ENCODE assay signal across 15 cellular contexts in genomic region chr6:32369678-32370077, GRCh38. TPM values are rescaled to one million over a fixed set of nuclear protein-coding genes. Genes with fewer than 3 reads are reported as not detected.
DNase-seq lines count a peak whose midpoint lies in the region; ATAC-seq and TF ChIP-seq lines count a peak whose summit lies in the region.
"Had no signal": no experiment of that assay in that cellular context is flagged by ENCODE, and none has a peak within 500 bp of the region (broad histone marks: within the 10 kb centered on the region; RNA-seq: fewer than 3 reads in every experiment).

No MANE protein-coding gene starts in this region.

- CTCF ChIA-PET in MCF 10A (lab: Yijun Ruan, JAX) (interaction anchor here (1.0 kb wide), 2 partner anchors 12 to 124 kb away, joined by 3 to 4 read pairs; no protein-coding TSS in a partner anchor), Panc1 (lab: Charles Lee) (no interaction called here)

- H3K4me3 Mint-ChIP-seq in MCF 10A (ENCODE audit: unreplicated experiment): no peak overlapping the region
- no peak overlapping the region for H3K4me3 Mint-ChIP-seq in CD14-positive monocyte
- H3K4me3 Mint-ChIP-seq: activated T-cell treated with anti-CD3 and anti-CD28 coated beads, Interleukin-2, amount 50 U/mL, for 24 hours; CD8-positive, alpha-beta T cell; naive thymus-derived CD4-positive, alpha-beta T cell had no signal

- H3K27me3 Mint-ChIP-seq in MCF 10A (ENCODE audit: insufficient read depth, unreplicated experiment) (peaks cover 70% of the 10 kb centered on the region), CD14-positive monocyte (ENCODE audit: low read depth in 3 of 3) (peaks cover 1 to 8% (median 4%) of the 10 kb centered on the region in 3 donors)

- H3K36me3 Mint-ChIP-seq in MCF 10A (ENCODE audit: insufficient read depth, unreplicated experiment) (no peaks in the 10 kb centered on the region), CD14-positive monocyte (no peaks in the 10 kb centered on the region)
- H3K36me3 Mint-ChIP-seq: CD8-positive, alpha-beta T cell; naive thymus-derived CD4-positive, alpha-beta T cell had no signal

- in situ Hi-C loops in Panc1 (cut with HindIII; ENCODE audit: low pct_unique_long_range_greater_than_20kb, low sequenced_read_pairs): no loop called here

- peaks cover 6% of the 10 kb centered on the region for H3K4me1 Mint-ChIP-seq in MCF 10A (ENCODE audit: insufficient read depth, unreplicated experiment)
- no peaks in the 10 kb centered on the region for H3K4me1 Mint-ChIP-seq in CD14-positive monocyte

- intact Hi-C loops in MCF 10A (cut with micrococcal nuclease) (no loop called here), breast epithelium (cut with DNase I; ENCODE audit: low total_unique reads) (no loop called here), Panc1 (cut with micrococcal nuclease; ENCODE audit: unreplicated experiment) (no loop called here), CD14-positive monocyte (cut with micrococcal nuclease) (no loop called here)

- H3K27ac Mint-ChIP-seq in MCF 10A (ENCODE audit: low read depth, unreplicated experiment) (no peak overlapping the region), CD14-positive monocyte (no peak overlapping the region)
- H3K27ac Mint-ChIP-seq: activated T-cell treated with anti-CD3 and anti-CD28 coated beads, Interleukin-2, amount 50 U/mL, for 24 hours; CD8-positive, alpha-beta T cell; naive thymus-derived CD4-positive, alpha-beta T cell had no signal

- H3K4me3 ChIP-seq in breast epithelium: no peak overlapping the region
- no peak overlapping the region for H3K4me3 ChIP-seq in Panc1 (ENCODE audit: low read depth in 2 of 2, low read length in 2 of 2)
- H3K4me3 ChIP-seq: coronary artery, skin epidermis had no signal

- H3K4me1 ChIP-seq in breast epithelium: no peaks in the 10 kb centered on the region
- no peaks in the 10 kb centered on the region for H3K4me1 ChIP-seq in Panc1 (ENCODE audit: control insufficient read depth, insufficient read depth, low read length)

- POLR2A ChIA-PET in MCF 10A (lab: Yijun Ruan, JAX): no interaction called here
- POLR2A ChIA-PET in Panc1 (lab: Charles Lee): no interaction called here

- H3K9me3 Mint-ChIP-seq in MCF 10A (ENCODE audit: unreplicated experiment) (no peaks in the 10 kb centered on the region), CD14-positive monocyte (peaks cover 0 to 6% (median 3%) of the 10 kb centered on the region in 7 donors)
- H3K9me3 Mint-ChIP-seq: activated T-cell treated with anti-CD3 and anti-CD28 coated beads, Interleukin-2, amount 50 U/mL, for 24 hours; CD8-positive, alpha-beta T cell had no signal

- H3K9me3 ChIP-seq in breast epithelium (no peaks in the 10 kb centered on the region), Panc1 (ENCODE audit: control insufficient read depth, insufficient read depth, low read depth, low read length) (no peaks in the 10 kb centered on the region)

- H3K36me3 ChIP-seq in breast epithelium (no peaks in the 10 kb centered on the region), Panc1 (ENCODE audit: control insufficient read depth, insufficient read depth, low read length) (no peaks in the 10 kb centered on the region)

- TF ChIP-seq CTCF in MCF 10A (IDR thresholded peaks at IDR 0.05; ENCODE audit: unreplicated experiment): no peak
- TF ChIP-seq CTCF in breast epithelium (IDR thresholded peaks at IDR 0.05): no peak
- no peak for TF ChIP-seq CTCF in Panc1 (IDR thresholded peaks at IDR 0.05)
- no peak for TF ChIP-seq CTCF in CD14-positive monocyte (IDR thresholded peaks at IDR 0.05)

- peak; percentile 92 for DNase-seq in MCF 10A (ENCODE audit: unreplicated experiment)
- no peak for DNase-seq in breast epithelium (ENCODE audit: low spot score in 2 of 2)
- peak; percentile 30 for DNase-seq in Panc1 (ENCODE audit: low read depth, low spot score)
- peak; percentile 71 for DNase-seq in fibroblast of peridontal ligament (ENCODE audit: extremely low read depth)
- no peak for DNase-seq in epidermal melanocyte (ENCODE audit: insufficient read length, low spot score)
- no peak for DNase-seq in NCI-H2029 (lab: John Stamatoyannopoulos, UW)
- DNase-seq in NCI-H146 (lab: John Stamatoyannopoulos, UW): no peak
- no peak for DNase-seq in CD14-positive monocyte (ENCODE audit: low spot score)
- DNase-seq: activated T-cell treated with anti-CD3 and anti-CD28 coated beads, Interleukin-2, amount 50 U/mL, for 24 hours; CD8-positive, alpha-beta T cell; naive thymus-derived CD4-positive, alpha-beta T cell; NCI-H1694 treated with DMSO at 0.1 percent for 48 hours; stimulated activated CD8-positive, alpha-beta memory T cell treated with anti-CD3 and anti-CD28 coated beads, Interleukin-4, amount 100 ng/mL, for 48 hours had no signal

- no peak; the same call in 1 of the 2 replicates for ATAC-seq in Panc1
- ATAC-seq: CD8-positive, alpha-beta T cell; naive thymus-derived CD4-positive, alpha-beta T cell had no signal

- BruUV-seq in MCF 10A (replicated peaks; lab: Mats Ljungman, UMichigan): no TSS peak
- no TSS peak for BruUV-seq in Panc1 (replicated peaks; lab: Mats Ljungman, UMichigan)

- no peak overlapping the region for H3K27ac ChIP-seq in breast epithelium
- no peak overlapping the region for H3K27ac ChIP-seq in Panc1 (ENCODE audit: low read length)
- H3K27ac ChIP-seq: coronary artery, skin epidermis had no signal

- TF ChIP-seq POLR2A in breast epithelium (IDR thresholded peaks at IDR 0.05): no peak

- H3K27me3 ChIP-seq in breast epithelium (no peaks in the 10 kb centered on the region), Panc1 (ENCODE audit: control insufficient read depth, insufficient read depth, low read length) (no peaks in the 10 kb centered on the region)

RNA-seq across cellular contexts. Expression of gene TSBP1, which starts 2.0 kb away (rescaled TPM):
- not detected in 2 replicates for total RNA-seq in MCF 10A (2022)
- not detected for total RNA-seq in breast epithelium
- not detected for total RNA-seq in Panc1 (2021; ENCODE audit: unreplicated experiment)
- not detected for polyA plus RNA-seq in Panc1 (2012; ENCODE audit: insufficient read length)
- not detected for polyA plus RNA-seq in CD14-positive monocyte
- total RNA-seq: CD8-positive, alpha-beta T cell; naive thymus-derived CD4-positive, alpha-beta T cell had no signal
- polyA plus RNA-seq: naive thymus-derived CD4-positive, alpha-beta T cell had no signal

RNA-seq across cellular contexts. Expression of gene BTNL2, which starts 37.3 kb away (rescaled TPM):
- total RNA-seq in MCF 10A (2022) (not detected in 2 replicates), breast epithelium (not detected), Panc1 (2021; ENCODE audit: unreplicated experiment) (not detected)
- polyA plus RNA-seq in Panc1 (2012; ENCODE audit: insufficient read length): not detected
- not detected for polyA plus RNA-seq in CD14-positive monocyte
- total RNA-seq: CD8-positive, alpha-beta T cell; naive thymus-derived CD4-positive, alpha-beta T cell had no signal
- polyA plus RNA-seq: naive thymus-derived CD4-positive, alpha-beta T cell had no signal

Comparison
In these comparisons a context has a peak if more than half of its experiments do, and no peak if none do; other contexts are left out.
1. DNase-seq: peak in MCF 10A (single experiment), Panc1 (single experiment) and fibroblast of peridontal ligament (single experiment); none in breast epithelium (0 of 2), epidermal melanocyte (single experiment), NCI-H2029 (single experiment), NCI-H146 (single experiment) and CD14-positive monocyte (single experiment).